Comparison of ENCODE assay signal across 8 cellular contexts in genomic region chrX:7147978-7148824, GRCh38. TPM values are rescaled to one million over a fixed set of nuclear protein-coding genes. Genes with fewer than 3 reads are reported as not detected.
DNase-seq lines count a peak whose midpoint lies in the region; ATAC-seq, FAIRE-seq and TF ChIP-seq lines count a peak whose summit lies in the region.

Gene PUDP (minus strand): TSS chrX:7148153. CDS start chrX:7148113, 40 bp downstream.

- H3K4me3 Mint-ChIP-seq in mesothelial cell of epicardium, result peak within 1 kb of the TSS; percentile 88

- peak; percentile 75 for ATAC-seq in GM21367 (IDR thresholded peaks at IDR 0.05; ENCODE audit: unreplicated experiment)

- peak; percentile 80 for DNase-seq in Caki2 (ENCODE audit: low read depth)
- peak; percentile 93 for DNase-seq in HTR-8/SVneo (ENCODE audit: insufficient read length, low spot score)
- DNase-seq in NOMO-1 treated with dmso at 0.1 percent for 144 hours (lab: John Stamatoyannopoulos, UW; ENCODE audit: unreplicated experiment), result peak; percentile 69
- peak; percentile 72 for DNase-seq in activated CD8-positive, alpha-beta memory T cell treated with anti-CD3 and anti-CD28 coated beads, Interleukin-2, amount 50 U/mL, for 1 hour (ENCODE audit: extremely low read depth)
- peak; percentile 95 to 97 for DNase-seq in mesothelial cell of epicardium (ENCODE audit: low spot score in 2 of 2, unreplicated experiment in 2 of 2)
- DNase-seq in stimulated activated CD8-positive, alpha-beta memory T cell treated with anti-CD3 and anti-CD28 coated beads, Interleukin-15, amount 100 ng/mL, for 4 hours (ENCODE audit: low read depth in 2 of 2), result peak; percentile 55 to 82

- in situ Hi-C loops in Caki2 (cut with HindIII; ENCODE audit: low pct_unique_long_range_greater_than_20kb, low sequenced_read_pairs) (no loop called here), endometrial microvascular endothelial cells (cut with HindIII; ENCODE audit: inconsistent ontology term, low pct_unique_long_range_greater_than_20kb, low sequenced_read_pairs) (no loop called here)

- peaks cover 35% of the 10 kb centered on the region for H3K4me1 Mint-ChIP-seq in mesothelial cell of epicardium

- H3K9me3 Mint-ChIP-seq in mesothelial cell of epicardium, result no peaks in the 10 kb centered on the region

- peak; percentile 92 for FAIRE-seq in HTR-8/SVneo (lab: Jason Lieb, UNC)

- H3K36me3 Mint-ChIP-seq in mesothelial cell of epicardium, result no peaks in the 10 kb centered on the region

- H3K27me3 Mint-ChIP-seq in mesothelial cell of epicardium (ENCODE audit: low read depth), result peaks cover 5% of the 10 kb centered on the region

- TF ChIP-seq CTCF in mesothelial cell of epicardium (IDR thresholded peaks at IDR 0.05; ENCODE audit: unreplicated experiment), result peak; percentile 23

- H3K27ac Mint-ChIP-seq in mesothelial cell of epicardium, result peak within 1 kb of the TSS; percentile 91

RNA-seq across cellular contexts. Expression of gene PUDP, which starts in this region (rescaled TPM):
- 0.27 and 1.6 TPM in 2 replicates for total RNA-seq in Caki2 (2014; rRNA removed; shearing (Covaris generic); ENCODE audit: low replicate concordance)
- 36.4 TPM for total RNA-seq in endometrial microvascular endothelial cells (ENCODE audit: inconsistent ontology term)
- 41.4 to 45.6 TPM (median 44.5 TPM) in 3 replicates for total RNA-seq in mesothelial cell of epicardium

Comparison
In these comparisons a context has a peak if more than half of its experiments do, and no peak if none do; other contexts are left out.
1. Peak in every context shown above with its lines: DNase-seq and ATAC-seq.
2. RNA of gene PUDP (total RNA-seq): 41.4 to 45.6 TPM in mesothelial cell of epicardium and 36.4 TPM in endometrial microvascular endothelial cells (single experiment); 0.27 to 1.6 TPM in Caki2; every median in the first group is over 10 times any median in the second.